Comparison of ENCODE assay signal across 28 cellular contexts in the genomic region with DNA sequence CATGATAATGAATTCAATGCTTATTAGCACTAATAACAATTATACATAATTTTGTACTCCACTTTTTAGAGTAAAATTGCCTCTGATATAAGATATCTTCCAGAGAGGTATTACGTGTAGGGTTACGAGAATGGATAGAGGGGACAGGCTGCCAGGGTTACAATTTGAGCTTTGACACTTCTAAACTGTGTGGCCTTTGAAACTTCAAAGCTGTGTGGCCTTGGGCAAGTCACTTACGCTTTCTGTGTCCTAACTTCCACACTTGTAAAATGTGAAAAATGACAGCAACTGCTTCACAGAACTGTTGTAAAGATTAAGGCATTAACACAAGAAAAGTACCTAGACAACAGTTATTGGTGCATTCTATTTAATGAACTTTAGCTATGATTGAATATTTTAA.
"Had no signal": no experiment of that assay in that cellular context is flagged by ENCODE, and none has a peak within 500 bp of the region (broad histone marks: within the 10 kb centered on the region; RNA-seq: fewer than 3 reads in every experiment).

No MANE protein-coding gene starts in this region.

- ATAC-seq: effector memory CD8-positive, alpha-beta T cell; esophagus mucosa; foreskin keratinocyte; gastrocnemius medialis; gastroesophageal sphincter; heart left ventricle had no signal

- H3K4me1 ChIP-seq: colonic mucosa, esophagus muscularis mucosa, esophagus squamous epithelium, foreskin keratinocyte, gastrocnemius medialis, gastroesophageal sphincter, heart left ventricle had no signal

- H3K27me3 ChIP-seq: colonic mucosa, esophagus muscularis mucosa, esophagus squamous epithelium, gastrocnemius medialis, gastroesophageal sphincter, heart left ventricle had no signal

- H3K27ac ChIP-seq: colonic mucosa, coronary artery, epithelial cell of prostate, esophagus muscularis mucosa, esophagus squamous epithelium, foreskin keratinocyte, gastrocnemius medialis, gastroesophageal sphincter, heart left ventricle had no signal

- H3K4me3 ChIP-seq: colonic mucosa, coronary artery, dorsolateral prefrontal cortex, esophagus muscularis mucosa, esophagus squamous epithelium, gastrocnemius medialis, gastroesophageal sphincter, heart left ventricle had no signal

- DNase-seq: colonic mucosa; cortex of kidney; dermis blood vessel endothelial cell; dorsolateral prefrontal cortex; effector CD4-positive, alpha-beta T cell; effector CD8-positive, alpha-beta T cell; effector memory CD4-positive, alpha-beta T cell; effector memory CD8-positive, alpha-beta T cell; endodermal cell; erythroblast; esophagus squamous epithelium; foreskin fibroblast; foreskin keratinocyte; foreskin melanocyte; gastrocnemius medialis; glutamatergic neuron; head of caudate nucleus; heart left ventricle had no signal

- H3K4me3 Mint-ChIP-seq: dendritic cell treated with granulocyte-macrophage colony-stimulating factor and Interleukin-4, amounts not matched to agents 40 ng/mL and 50 ng/mL, for 4 days; effector memory CD8-positive, alpha-beta T cell; endodermal cell had no signal

- H3K4me1 Mint-ChIP-seq: endodermal cell had no signal

- H3K27me3 Mint-ChIP-seq: dendritic cell treated with granulocyte-macrophage colony-stimulating factor and Interleukin-4, amounts not matched to agents 40 ng/mL and 50 ng/mL, for 4 days; effector memory CD8-positive, alpha-beta T cell had no signal

- H3K36me3 ChIP-seq: colonic mucosa, esophagus muscularis mucosa, esophagus squamous epithelium, gastrocnemius medialis, gastroesophageal sphincter, heart left ventricle had no signal

- H3K9me3 ChIP-seq: colonic mucosa, esophagus muscularis mucosa, esophagus squamous epithelium, gastrocnemius medialis, gastroesophageal sphincter, heart left ventricle had no signal

- H3K27ac Mint-ChIP-seq: dendritic cell treated with granulocyte-macrophage colony-stimulating factor and Interleukin-4, amounts not matched to agents 40 ng/mL and 50 ng/mL, for 4 days; effector memory CD8-positive, alpha-beta T cell; endodermal cell had no signal

- H3K9me3 Mint-ChIP-seq: dendritic cell treated with granulocyte-macrophage colony-stimulating factor and Interleukin-4, amounts not matched to agents 40 ng/mL and 50 ng/mL, for 4 days; endodermal cell had no signal

- FAIRE-seq: colon, endometrium, endothelial cell of umbilical vein, frontal cortex had no signal
